In genomic region chr7:28926871-28927597, GRCh38 we compare ENCODE assay signal across 1 cellular context.
TF ChIP-seq lines count a peak whose summit lies in the region.

No MANE protein-coding gene starts in this region.

TF ChIP-seq in SK-N-SH, 30 proteins besides CTCF, POLR2A, EP300 and RAD21 (continued from another document):
- TF ChIP-seq, protein P1, sequence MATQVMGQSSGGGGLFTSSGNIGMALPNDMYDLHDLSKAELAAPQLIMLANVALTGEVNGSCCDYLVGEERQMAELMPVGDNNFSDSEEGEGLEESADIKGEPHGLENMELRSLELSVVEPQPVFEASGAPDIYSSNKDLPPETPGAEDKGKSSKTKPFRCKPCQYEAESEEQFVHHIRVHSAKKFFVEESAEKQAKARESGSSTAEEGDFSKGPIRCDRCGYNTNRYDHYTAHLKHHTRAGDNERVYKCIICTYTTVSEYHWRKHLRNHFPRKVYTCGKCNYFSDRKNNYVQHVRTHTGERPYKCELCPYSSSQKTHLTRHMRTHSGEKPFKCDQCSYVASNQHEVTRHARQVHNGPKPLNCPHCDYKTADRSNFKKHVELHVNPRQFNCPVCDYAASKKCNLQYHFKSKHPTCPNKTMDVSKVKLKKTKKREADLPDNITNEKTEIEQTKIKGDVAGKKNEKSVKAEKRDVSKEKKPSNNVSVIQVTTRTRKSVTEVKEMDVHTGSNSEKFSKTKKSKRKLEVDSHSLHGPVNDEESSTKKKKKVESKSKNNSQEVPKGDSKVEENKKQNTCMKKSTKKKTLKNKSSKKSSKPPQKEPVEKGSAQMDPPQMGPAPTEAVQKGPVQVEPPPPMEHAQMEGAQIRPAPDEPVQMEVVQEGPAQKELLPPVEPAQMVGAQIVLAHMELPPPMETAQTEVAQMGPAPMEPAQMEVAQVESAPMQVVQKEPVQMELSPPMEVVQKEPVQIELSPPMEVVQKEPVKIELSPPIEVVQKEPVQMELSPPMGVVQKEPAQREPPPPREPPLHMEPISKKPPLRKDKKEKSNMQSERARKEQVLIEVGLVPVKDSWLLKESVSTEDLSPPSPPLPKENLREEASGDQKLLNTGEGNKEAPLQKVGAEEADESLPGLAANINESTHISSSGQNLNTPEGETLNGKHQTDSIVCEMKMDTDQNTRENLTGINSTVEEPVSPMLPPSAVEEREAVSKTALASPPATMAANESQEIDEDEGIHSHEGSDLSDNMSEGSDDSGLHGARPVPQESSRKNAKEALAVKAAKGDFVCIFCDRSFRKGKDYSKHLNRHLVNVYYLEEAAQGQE (IDR thresholded peaks at IDR 0.05; ENCODE audit: low read depth, low read length): no peak
- TF ChIP-seq MEF2A (IDR thresholded peaks at IDR 0.05; ENCODE audit: borderline replicate concordance, low read depth): no peak
- TF ChIP-seq EZH2phosphoT487 (IDR thresholded peaks at IDR 0.05; ENCODE audit: borderline replicate concordance, low read depth): no peak
- no peak for TF ChIP-seq TEAD4 (IDR thresholded peaks at IDR 0.05; ENCODE audit: borderline replicate concordance, insufficient read depth)
- TF ChIP-seq FOSL2 (IDR thresholded peaks at IDR 0.05; ENCODE audit: borderline replicate concordance, low read depth): no peak
- no peak for TF ChIP-seq GABPA (IDR thresholded peaks at IDR 0.05; ENCODE audit: low read depth)
- TF ChIP-seq, protein P2, sequence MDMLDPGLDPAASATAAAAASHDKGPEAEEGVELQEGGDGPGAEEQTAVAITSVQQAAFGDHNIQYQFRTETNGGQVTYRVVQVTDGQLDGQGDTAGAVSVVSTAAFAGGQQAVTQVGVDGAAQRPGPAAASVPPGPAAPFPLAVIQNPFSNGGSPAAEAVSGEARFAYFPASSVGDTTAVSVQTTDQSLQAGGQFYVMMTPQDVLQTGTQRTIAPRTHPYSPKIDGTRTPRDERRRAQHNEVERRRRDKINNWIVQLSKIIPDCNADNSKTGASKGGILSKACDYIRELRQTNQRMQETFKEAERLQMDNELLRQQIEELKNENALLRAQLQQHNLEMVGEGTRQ (IDR thresholded peaks at IDR 0.05; ENCODE audit: borderline replicate concordance, low read depth, low read length): no peak
- no peak for TF ChIP-seq IRF3 (IDR thresholded peaks at IDR 0.05; ENCODE audit: low read depth, low read length)
- peak; percentile 72; the same call in 1 of the 2 replicates for TF ChIP-seq RFX5 (IDR thresholded peaks at IDR 0.05; ENCODE audit: low read length)
- no peak for TF ChIP-seq FOXJ3 (CRISPR knock-in tag; IDR thresholded peaks at IDR 0.05)
- no peak for TF ChIP-seq RXRA (IDR thresholded peaks at IDR 0.05; ENCODE audit: borderline replicate concordance, low read depth)
- peak; percentile 63; the same call in 1 of the 2 replicates for TF ChIP-seq MAX (IDR thresholded peaks at IDR 0.05; ENCODE audit: low read depth)
- TF ChIP-seq MXI1 (IDR thresholded peaks at IDR 0.05; ENCODE audit: low read depth, low read length): no peak
- no peak for TF ChIP-seq CHD2 (IDR thresholded peaks at IDR 0.05; ENCODE audit: low read length, partially characterized antibody)
- TF ChIP-seq ELF1 (IDR thresholded peaks at IDR 0.05): peak; percentile 69; the same call in 1 of the 2 replicates
- TF ChIP-seq NRF1 (IDR thresholded peaks at IDR 0.05; ENCODE audit: low read depth, low read length): peak; percentile 12; the same call in 1 of the 2 replicates
- peak; percentile 69; the same call in 1 of the 2 replicates for TF ChIP-seq RCOR1 (IDR thresholded peaks at IDR 0.05; ENCODE audit: low read length)
- TF ChIP-seq SIN3A (IDR thresholded peaks at IDR 0.05; ENCODE audit: borderline replicate concordance, low read depth, low read length): no peak
